Comparison of ENCODE assay signal across 10 cellular contexts in genomic region chr7:100887955-100888481, GRCh38.
DNase-seq lines count a peak whose midpoint lies in the region; ATAC-seq and TF ChIP-seq lines count a peak whose summit lies in the region.
"Had no signal": no experiment of that assay in that cellular context is flagged by ENCODE, and none has a peak within 500 bp of the region (broad histone marks: within the 10 kb centered on the region; RNA-seq: fewer than 3 reads in every experiment).

No MANE protein-coding gene starts in this region.

- H3K9me3 ChIP-seq in adipocyte (ENCODE audit: control insufficient read depth, low read length) (no peaks in the 10 kb centered on the region), mucosa of stomach (ENCODE audit: control insufficient read depth, low read length) (no peaks in the 10 kb centered on the region)

- POLR2A ChIA-PET in AG04449 (lab: Yijun Ruan, JAX), result interaction anchor here (4.3 kb wide), 1 partner anchor 13 kb away, joined by 40 read pairs; the partner anchor contains the start of gene SRRT

- H3K4me1 ChIP-seq in adipocyte (ENCODE audit: control insufficient read depth, insufficient read depth, low read length) (peaks cover 33% of the 10 kb centered on the region), mucosa of stomach (ENCODE audit: control insufficient read depth, insufficient read depth, low read length) (peaks cover 30% of the 10 kb centered on the region)

- peak overlapping the region; percentile 78 for H3K4me3 ChIP-seq in AG04449 (ENCODE audit: low read depth, low read length)
- peak overlapping the region; percentile 83 for H3K4me3 ChIP-seq in adipocyte (ENCODE audit: low read length)
- no peak overlapping the region for H3K4me3 ChIP-seq in mucosa of stomach (ENCODE audit: low read length)

- H3K9ac ChIP-seq in adipocyte (ENCODE audit: low read length), result peak overlapping the region; percentile 96
- peak overlapping the region; percentile 62 for H3K9ac ChIP-seq in mucosa of stomach (ENCODE audit: low read length)

- H3K27me3 ChIP-seq in adipocyte (replicated peaks; ENCODE audit: control insufficient read depth, insufficient read depth, low read length) (no peaks in the 10 kb centered on the region), mucosa of stomach (ENCODE audit: control insufficient read depth, insufficient read depth, low read length) (peaks cover 2% of the 10 kb centered on the region)

- CTCF ChIA-PET in AG04449 (lab: Yijun Ruan, JAX), result interaction anchor here (0.9 to 3.0 kb wide), 5 partner anchors 10 to 189 kb away, joined by 3 to 17 read pairs (median 8); partner anchors contain the start of genes POP7 and SRRT

- DNase-seq in AG04449 (ENCODE audit: low read depth, low spot score) (no peak), GM20000 (ENCODE audit: low spot score) (peak; percentile 12), adipocyte (ENCODE audit: low read depth) (no peak), NCI-H2081 treated with DMSO at 0.1 percent for 48 hours (lab: John Stamatoyannopoulos, UW) (no peak), AG20443 (ENCODE audit: low spot score) (no peak)
- no peak for DNase-seq in activated CD4-positive, alpha-beta T cell treated with anti-CD3 and anti-CD28 coated beads for 1 hour
- DNase-seq: kidney glomerular epithelial cell, NCI-H82 had no signal

- TF ChIP-seq CTCF in AG04449 (IDR thresholded peaks at IDR 0.05; ENCODE audit: insufficient read depth, low read length, missing control alignments), result no peak
- TF ChIP-seq CTCF in GM20000 (IDR thresholded peaks at IDR 0.05; ENCODE audit: extremely low read depth, missing control alignments), result no peak

- peaks cover 60% of the 10 kb centered on the region for H3K36me3 ChIP-seq in adipocyte (ENCODE audit: control insufficient read depth, insufficient read depth, low read length, severe bottlenecking)
- H3K36me3 ChIP-seq in mucosa of stomach (ENCODE audit: control insufficient read depth, insufficient read depth, low read length), result peaks cover 17% of the 10 kb centered on the region

- no peak for ATAC-seq in HG02970 (IDR thresholded peaks at IDR 0.05; ENCODE audit: low FRiP score, unreplicated experiment)
